In genomic region chr1:112727716-112728115, GRCh38 we compare ENCODE assay signal across 20 cellular contexts. TPM values are rescaled to one million over a fixed set of nuclear protein-coding genes. Genes with fewer than 3 reads are reported as not detected.
DNase-seq lines count a peak whose midpoint lies in the region; TF ChIP-seq lines count a peak whose summit lies in the region.
"Had no signal": no experiment of that assay in that cellular context is flagged by ENCODE, and none has a peak within 500 bp of the region (broad histone marks: within the 10 kb centered on the region; RNA-seq: fewer than 3 reads in every experiment).

No MANE protein-coding gene starts in this region.

- H3K9me3 Mint-ChIP-seq in activated CD4-positive, alpha-beta memory T cell treated with anti-CD3 and anti-CD28 coated beads for 36 hours: no peaks in the 10 kb centered on the region
- H3K9me3 Mint-ChIP-seq: natural killer cell; stimulated activated naive CD8-positive, alpha-beta T cell treated with anti-CD3 and anti-CD28 coated beads, Interleukin-15, Interleukin-2, amounts not matched to agents 100 ng/mL and 50 ng/mL, for 24 hours had no signal

- H3K4me3 ChIP-seq in SK-N-SH (ENCODE audit: low read depth in 2 of 2, low read length in 1 of 2): no peak overlapping the region
- H3K4me3 ChIP-seq: gastrocnemius medialis, lower lobe of right lung, psoas muscle, upper lobe of right lung had no signal

- TF ChIP-seq CTCF in SK-N-SH (IDR thresholded peaks at IDR 0.05): peak; percentile 26

- intact Hi-C loops in activated CD4-positive, alpha-beta memory T cell treated with anti-CD3 and anti-CD28 coated beads for 36 hours (cut with micrococcal nuclease): no loop called here
- intact Hi-C loops in posterior vena cava (cut with DNase I): loop anchor here in 1 of 2 donors (10.0 kb wide), 1 partner anchor 307 kb away; no protein-coding TSS in a partner anchor

- H3K9me2 ChIP-seq in SK-N-SH: no peaks in the 10 kb centered on the region

- no peaks in the 10 kb centered on the region for H3K36me3 ChIP-seq in SK-N-SH (replicated peaks in 1 of 2; ENCODE audit: control insufficient read depth in 1 of 2, insufficient read depth in 2 of 2, low read length in 1 of 2)
- H3K36me3 ChIP-seq: gastrocnemius medialis, lower lobe of right lung, upper lobe of right lung had no signal

- peak; percentile 68 for DNase-seq in AG08396 (ENCODE audit: low spot score)
- peak; percentile 71 for DNase-seq in HCEC 1CT
- no peak for DNase-seq in SK-N-SH
- peak; percentile 16 for DNase-seq in fibroblast of peridontal ligament (ENCODE audit: extremely low read depth)
- no peak for DNase-seq in activated CD4-positive, alpha-beta memory T cell treated with anti-CD3 and anti-CD28 coated beads for 36 hours
- no peak for DNase-seq in activated naive CD4-positive, alpha-beta T cell (lab: John Stamatoyannopoulos, UW)
- DNase-seq in posterior vena cava (ENCODE audit: low spot score): no peak
- DNase-seq in DMS53 treated with DMSO at 0.1 percent for 48 hours (lab: John Stamatoyannopoulos, UW; ENCODE audit: unreplicated experiment): no peak
- DNase-seq: amygdala, gastrocnemius medialis, GDM1, H7, lower lobe of right lung, natural killer cell, NCI-H187 treated with DMSO at 0.1 percent for 48 hours, NCI-H446 treated with DMSO at 0.1 percent for 48 hours, psoas muscle, upper lobe of right lung had no signal

- H3K27ac Mint-ChIP-seq in activated CD4-positive, alpha-beta memory T cell treated with anti-CD3 and anti-CD28 coated beads for 36 hours: no peak overlapping the region
- H3K27ac Mint-ChIP-seq: natural killer cell; stimulated activated naive CD8-positive, alpha-beta T cell treated with anti-CD3 and anti-CD28 coated beads, Interleukin-15, Interleukin-2, amounts not matched to agents 100 ng/mL and 50 ng/mL, for 24 hours had no signal

- no peak overlapping the region for H3K27ac ChIP-seq in SK-N-SH (ENCODE audit: low read depth in 2 of 2, low read length in 1 of 2)
- H3K27ac ChIP-seq: gastrocnemius medialis, lower lobe of right lung, psoas muscle, upper lobe of right lung had no signal

- POLR2A ChIA-PET in SK-N-SH (lab: Yijun Ruan, JAX): no interaction called here
- POLR2A ChIA-PET in activated CD4-positive, alpha-beta memory T cell treated with anti-CD3 and anti-CD28 coated beads for 36 hours (lab: Charles Lee): no interaction called here

- WGBS in SK-N-SH (ENCODE audit: low lambda C conversion rate): 35% methylated on average over 2 of the region's 2 CpGs

- TF ChIP-seq EP300 in SK-N-SH (IDR thresholded peaks at IDR 0.05; ENCODE audit: borderline replicate concordance in 1 of 2, low read depth in 1 of 2, low read length in 1 of 2): no peak

- no peaks in the 10 kb centered on the region for H3K36me3 Mint-ChIP-seq in activated CD4-positive, alpha-beta memory T cell treated with anti-CD3 and anti-CD28 coated beads for 36 hours
- H3K36me3 Mint-ChIP-seq: natural killer cell had no signal

- H3K4me1 Mint-ChIP-seq in activated CD4-positive, alpha-beta memory T cell treated with anti-CD3 and anti-CD28 coated beads for 36 hours (ENCODE audit: low read depth): peaks cover 8% of the 10 kb centered on the region

- no peak overlapping the region for H2AFZ ChIP-seq in SK-N-SH (ENCODE audit: low read depth)

- H3K27me3 Mint-ChIP-seq in activated CD4-positive, alpha-beta memory T cell treated with anti-CD3 and anti-CD28 coated beads for 36 hours: peaks cover 7% of the 10 kb centered on the region

- H3F3A ChIP-seq in SK-N-SH (replicated peaks; ENCODE audit: insufficient read depth): no peaks in the 10 kb centered on the region

- no peaks in the 10 kb centered on the region for H4K20me1 ChIP-seq in SK-N-SH (ENCODE audit: insufficient read depth)

- CTCF ChIA-PET in SK-N-SH (lab: Yijun Ruan, JAX): interaction anchor here (0.6 to 3.9 kb wide), 4 partner anchors 11 to 77 kb away, joined by 3 to 47 read pairs (median 20); partner anchors contain the start of gene PPM1J
- CTCF ChIA-PET in activated CD4-positive, alpha-beta memory T cell treated with anti-CD3 and anti-CD28 coated beads for 36 hours (lab: Charles Lee): no interaction called here

- no peaks in the 10 kb centered on the region for H3K79me2 ChIP-seq in SK-N-SH (ENCODE audit: insufficient read depth)

- no peak overlapping the region for H3K4me3 Mint-ChIP-seq in activated CD4-positive, alpha-beta memory T cell treated with anti-CD3 and anti-CD28 coated beads for 36 hours
- H3K4me3 Mint-ChIP-seq: natural killer cell; stimulated activated naive CD8-positive, alpha-beta T cell treated with anti-CD3 and anti-CD28 coated beads, Interleukin-15, Interleukin-2, amounts not matched to agents 100 ng/mL and 50 ng/mL, for 24 hours had no signal

- TF ChIP-seq RAD21 in SK-N-SH (IDR thresholded peaks at IDR 0.05; ENCODE audit: low read length): peak; percentile 8; the same call in 1 of the 2 replicates

- no peak overlapping the region for H3K4me2 ChIP-seq in SK-N-SH

- no peaks in the 10 kb centered on the region for H3K4me1 ChIP-seq in SK-N-SH (ENCODE audit: control insufficient read depth in 1 of 2, insufficient read depth in 2 of 2, low read depth in 1 of 2, low read length in 1 of 2)
- H3K4me1 ChIP-seq: gastrocnemius medialis, psoas muscle had no signal

- no peaks in the 10 kb centered on the region for H3K27me3 ChIP-seq in SK-N-SH (ENCODE audit: insufficient read depth)
- H3K27me3 ChIP-seq: gastrocnemius medialis, upper lobe of right lung had no signal

- no peaks in the 10 kb centered on the region for H3K9me3 ChIP-seq in SK-N-SH
- H3K9me3 ChIP-seq: Caco-2, gastrocnemius medialis, lower lobe of right lung, psoas muscle, upper lobe of right lung had no signal

- H3K9ac ChIP-seq in SK-N-SH: no peak overlapping the region

TF ChIP-seq in SK-N-SH, 30 proteins besides CTCF, POLR2A, EP300 and RAD21 (continues in another document):
- no peak for TF ChIP-seq PBX3 (IDR thresholded peaks at IDR 0.05)
- no peak for TF ChIP-seq CHD2 (IDR thresholded peaks at IDR 0.05; ENCODE audit: low read length, partially characterized antibody)
- no peak for TF ChIP-seq RXRA (IDR thresholded peaks at IDR 0.05; ENCODE audit: borderline replicate concordance, low read depth)
- no peak for TF ChIP-seq JUND (IDR thresholded peaks at IDR 0.05)
- no peak for TF ChIP-seq POLR2AphosphoS5 (IDR thresholded peaks at IDR 0.05; ENCODE audit: low read depth, low read length)
- no peak for TF ChIP-seq USF1 (IDR thresholded peaks at IDR 0.05; ENCODE audit: borderline replicate concordance, low read depth)
- TF ChIP-seq EZH2phosphoT487 (IDR thresholded peaks at IDR 0.05; ENCODE audit: borderline replicate concordance, low read depth): no peak

RNA-seq across cellular contexts. Expression of gene PPM1J, which starts 12.6 kb away (rescaled TPM):
- polyA plus RNA-seq in SK-N-SH (2012; rRNA removed): 5.3 and 6.7 TPM in 2 replicates
- 2.7 and 3.7 TPM in 2 replicates for polyA plus RNA-seq in SK-N-SH (2012; cell fraction: cytosol; rRNA removed)
- polyA plus RNA-seq in SK-N-SH (2012; cell fraction: nucleus; rRNA removed): 21.9 and 22.0 TPM in 2 replicates
- total RNA-seq in activated CD4-positive, alpha-beta memory T cell treated with anti-CD3 and anti-CD28 coated beads for 36 hours: 1 to 10 TPM in 1 of 2 experiments, under 1 TPM in 1; 0.69 to 1.2 TPM
- 1 to 10 TPM; 2.1 to 3.0 TPM for total RNA-seq in posterior vena cava

RNA-seq across cellular contexts. Expression of gene RHOC, which starts 20.8 kb away (rescaled TPM):
- 961 and 1,028 TPM in 2 replicates for polyA plus RNA-seq in SK-N-SH (2012; rRNA removed)
- polyA plus RNA-seq in SK-N-SH (2012; cell fraction: cytosol; rRNA removed): 761 and 772 TPM in 2 replicates
- polyA plus RNA-seq in SK-N-SH (2012; cell fraction: nucleus; rRNA removed): 538 and 661 TPM in 2 replicates
- 10 to 100 TPM; 50.1 to 51.6 TPM for total RNA-seq in activated CD4-positive, alpha-beta memory T cell treated with anti-CD3 and anti-CD28 coated beads for 36 hours
- 100 to 1,000 TPM; 297 to 387 TPM for total RNA-seq in posterior vena cava

RNA-seq across cellular contexts. Expression of gene MOV10, which starts 53.3 kb away (rescaled TPM):
- 81.0 and 87.4 TPM in 2 replicates for polyA plus RNA-seq in SK-N-SH (2012; rRNA removed)
- 25.9 and 38.1 TPM in 2 replicates for polyA plus RNA-seq in SK-N-SH (2012; cell fraction: cytosol; rRNA removed)
- 325 and 510 TPM in 2 replicates for polyA plus RNA-seq in SK-N-SH (2012; cell fraction: nucleus; rRNA removed)
- total RNA-seq in activated CD4-positive, alpha-beta memory T cell treated with anti-CD3 and anti-CD28 coated beads for 36 hours: 10 to 100 TPM; 57.7 to 63.1 TPM
- total RNA-seq in posterior vena cava: 10 to 100 TPM; 29.5 to 32.3 TPM

Comparison
In these comparisons a context has a peak if more than half of its experiments do, and no peak if none do; other contexts are left out.
1. DNase-seq: peak in AG08396 (single experiment), HCEC 1CT (single experiment) and fibroblast of peridontal ligament (single experiment); none in SK-N-SH (single experiment), activated CD4-positive, alpha-beta memory T cell treated with anti-CD3 and anti-CD28 coated beads for 36 hours (single experiment), activated naive CD4-positive, alpha-beta T cell (0 of 4), posterior vena cava (single experiment) and DMS53 treated with DMSO at 0.1 percent for 48 hours (single experiment).
2. RNA of gene RHOC, which starts 20.8 kb away (total RNA-seq): 297 to 387 TPM in posterior vena cava; 50.1 to 51.6 TPM in activated CD4-positive, alpha-beta memory T cell treated with anti-CD3 and anti-CD28 coated beads for 36 hours; every median in the first group is over 4 times any median in the second.